Comparison of ENCODE assay signal across 22 cellular contexts in genomic region chr9:1319436-1319835, GRCh38.
"Had no signal": no experiment of that assay in that cellular context is flagged by ENCODE, and none has a peak within 500 bp of the region (broad histone marks: within the 10 kb centered on the region; RNA-seq: fewer than 3 reads in every experiment).

No MANE protein-coding gene starts in this region.

- H3K9me3 Mint-ChIP-seq: effector memory CD8-positive, alpha-beta T cell had no signal

- H3K27me3 ChIP-seq: heart left ventricle, sigmoid colon, suprapubic skin, thyroid gland had no signal

- H3K4me3 ChIP-seq: heart left ventricle, lung, psoas muscle, sigmoid colon, suprapubic skin, thyroid gland had no signal

- H3K4me3 Mint-ChIP-seq: dendritic cell treated with granulocyte-macrophage colony-stimulating factor and Interleukin-4, amounts not matched to agents 40 ng/mL and 50 ng/mL, for 4 days; effector memory CD8-positive, alpha-beta T cell; natural killer cell treated with Interleukin-12 subunit alpha and Interleukin-12 subunit beta and Interleukin-15 and Interleukin-18, amount 100 ng/mL, for 72 hours; type B pancreatic cell had no signal

- H3K4me1 ChIP-seq: psoas muscle, sigmoid colon, thyroid gland had no signal

- DNase-seq: effector memory CD8-positive, alpha-beta T cell; erythroblast; heart left ventricle; hippocampal formation; left colon; left ventricle myocardium superior; mesenchymal stem cell; midbrain; psoas muscle; retina; sigmoid colon; small intestine; stimulated activated CD4-positive, alpha-beta T cell treated with anti-CD3 and anti-CD28 coated beads, Interleukin-12 subunit alpha, Interleukin-12 subunit beta, amount 100 ng/mL, for 4 hours; stimulated activated naive CD4-positive, alpha-beta T cell; thyroid gland had no signal

- FAIRE-seq: frontal cortex, small intestine, urothelium cell line had no signal

- H3K27ac Mint-ChIP-seq: dendritic cell treated with granulocyte-macrophage colony-stimulating factor and Interleukin-4, amounts not matched to agents 40 ng/mL and 50 ng/mL, for 4 days; effector memory CD8-positive, alpha-beta T cell; natural killer cell treated with Interleukin-12 subunit alpha and Interleukin-12 subunit beta and Interleukin-15 and Interleukin-18, amount 100 ng/mL, for 72 hours; type B pancreatic cell had no signal

- ATAC-seq: effector memory CD8-positive, alpha-beta T cell; left colon; natural killer cell treated with Interleukin-12 subunit alpha and Interleukin-12 subunit beta and Interleukin-15 and Interleukin-18, amount 100 ng/mL, for 72 hours; psoas muscle had no signal

- H3K9me3 ChIP-seq: psoas muscle, suprapubic skin, thyroid gland had no signal

- H3K27me3 Mint-ChIP-seq: dendritic cell treated with granulocyte-macrophage colony-stimulating factor and Interleukin-4, amounts not matched to agents 40 ng/mL and 50 ng/mL, for 4 days; effector memory CD8-positive, alpha-beta T cell had no signal

- H3K27ac ChIP-seq: psoas muscle, suprapubic skin, thyroid gland had no signal

- H3K36me3 Mint-ChIP-seq: type B pancreatic cell had no signal

- H3K36me3 ChIP-seq: heart left ventricle, sigmoid colon, suprapubic skin, thyroid gland had no signal
